Comparison of ENCODE assay signal across 10 cellular contexts in genomic region chr17:2892305-2892971, GRCh38.
DNase-seq lines count a peak whose midpoint lies in the region; ATAC-seq and TF ChIP-seq lines count a peak whose summit lies in the region.
"Had no signal": no experiment of that assay in that cellular context is flagged by ENCODE, and none has a peak within 500 bp of the region (broad histone marks: within the 10 kb centered on the region; RNA-seq: fewer than 3 reads in every experiment).

No MANE protein-coding gene starts in this region.

- no peak overlapping the region for H3K27ac ChIP-seq in lower lobe of right lung
- H3K27ac ChIP-seq: ascending aorta had no signal

- H3K36me3 ChIP-seq in lower lobe of right lung, result no peaks in the 10 kb centered on the region
- H3K36me3 ChIP-seq: ascending aorta had no signal

- no peak for TF ChIP-seq CTCF in lower lobe of right lung (IDR thresholded peaks at IDR 0.05)

- ATAC-seq in lower lobe of right lung, result peak; percentile 72 to 87
- ATAC-seq in HG02852 (IDR thresholded peaks at IDR 0.05; ENCODE audit: unreplicated experiment), result no peak

- no peaks in the 10 kb centered on the region for H3K9me3 ChIP-seq in lower lobe of right lung
- H3K9me3 ChIP-seq: ascending aorta had no signal

- DNase-seq in CD1c-positive myeloid dendritic cell (ENCODE audit: extremely low spot score), result peak; percentile 14
- peak; percentile 54 for DNase-seq in HT-29 (ENCODE audit: low spot score)
- peak; percentile 61 for DNase-seq in amniotic epithelial cell (ENCODE audit: low read depth)
- DNase-seq in lower lobe of right lung, result no peak
- DNase-seq in D341Med (ENCODE audit: low spot score), result no peak
- no peak for DNase-seq in mesenteric fat pad (ENCODE audit: low spot score)
- DNase-seq in stimulated activated CD4-positive, alpha-beta T cell treated with anti-CD3 and anti-CD28 coated beads, Interleukin-4, amount 100 ng/mL, for 24 hours, result no peak
- DNase-seq: NCI-H748 treated with DMSO at 0.1 percent for 48 hours had no signal

- H3K4me1 ChIP-seq in lower lobe of right lung, result no peaks in the 10 kb centered on the region
- H3K4me1 ChIP-seq: ascending aorta had no signal

- H3K27me3 ChIP-seq in lower lobe of right lung (ENCODE audit: low read depth), result no peaks in the 10 kb centered on the region
- H3K27me3 ChIP-seq: ascending aorta had no signal

- intact Hi-C loops in lower lobe of right lung (cut with DNase I), result no loop called here

- H3K4me3 ChIP-seq in lower lobe of right lung, result no peak overlapping the region
- H3K4me3 ChIP-seq: ascending aorta had no signal

Comparison
In these comparisons a context has a peak if more than half of its experiments do, and no peak if none do; other contexts are left out.
1. DNase-seq: peak in CD1c-positive myeloid dendritic cell (single experiment), HT-29 (single experiment) and amniotic epithelial cell (single experiment); none in lower lobe of right lung (single experiment), D341Med (single experiment), mesenteric fat pad (single experiment) and stimulated activated CD4-positive, alpha-beta T cell treated with anti-CD3 and anti-CD28 coated beads, Interleukin-4, amount 100 ng/mL, for 24 hours (single experiment).